In genomic region chr10:78890506-78890905, GRCh38 we compare ENCODE assay signal across 18 cellular contexts.
"Had no signal": no experiment of that assay in that cellular context is flagged by ENCODE, and none has a peak within 500 bp of the region (broad histone marks: within the 10 kb centered on the region; RNA-seq: fewer than 3 reads in every experiment).

No MANE protein-coding gene starts in this region.

- H3K4me1 ChIP-seq: gastroesophageal sphincter, heart right ventricle, vagina had no signal

- H3K4me3 ChIP-seq: gastroesophageal sphincter, heart right ventricle, neural progenitor cell, smooth muscle cell, thoracic aorta, vagina had no signal

- DNase-seq: activated CD4-positive, alpha-beta T cell treated with anti-CD3 and anti-CD28 coated beads, Interleukin-2, amount 50 U/mL, for 4 hours; activated naive CD4-positive, alpha-beta T cell; activated naive CD8-positive, alpha-beta T cell treated with anti-CD3 and anti-CD28 coated beads for 36 hours; activated T-cell treated with anti-CD3 and anti-CD28 coated beads for 4 hours; amniotic stem cell; caudate nucleus; mesendoderm; naive thymus-derived CD4-positive, alpha-beta T cell; stimulated activated CD4-positive, alpha-beta T cell treated with anti-CD3 and anti-CD28 coated beads, Interleukin-4, amount 100 ng/mL, for 24 hours had no signal

- H3K27me3 ChIP-seq: gastroesophageal sphincter, heart right ventricle, neural progenitor cell, vagina had no signal

- H3K27ac ChIP-seq: gastroesophageal sphincter, heart right ventricle, neural progenitor cell, thoracic aorta, vagina had no signal

- H3K36me3 ChIP-seq: gastroesophageal sphincter, heart right ventricle, neural progenitor cell, thoracic aorta, vagina had no signal

- H3K9me3 ChIP-seq: vagina had no signal

- ATAC-seq: activated CD4-positive, CD25-positive, alpha-beta regulatory T cell treated with anti-CD3 and anti-CD28 coated beads, Interleukin-2, amount 50 U/mL, for 24 hours; gastroesophageal sphincter; heart right ventricle; naive thymus-derived CD4-positive, alpha-beta T cell; sciatic nerve; stimulated activated effector memory CD8-positive, alpha-beta T cell treated with anti-CD3 and anti-CD28 coated beads, Interleukin-12 subunit alpha, Interleukin-12 subunit beta, amount 100 ng/mL, for 72 hours had no signal
